ENCODE assay signal across 8 cellular contexts in the genomic region with DNA sequence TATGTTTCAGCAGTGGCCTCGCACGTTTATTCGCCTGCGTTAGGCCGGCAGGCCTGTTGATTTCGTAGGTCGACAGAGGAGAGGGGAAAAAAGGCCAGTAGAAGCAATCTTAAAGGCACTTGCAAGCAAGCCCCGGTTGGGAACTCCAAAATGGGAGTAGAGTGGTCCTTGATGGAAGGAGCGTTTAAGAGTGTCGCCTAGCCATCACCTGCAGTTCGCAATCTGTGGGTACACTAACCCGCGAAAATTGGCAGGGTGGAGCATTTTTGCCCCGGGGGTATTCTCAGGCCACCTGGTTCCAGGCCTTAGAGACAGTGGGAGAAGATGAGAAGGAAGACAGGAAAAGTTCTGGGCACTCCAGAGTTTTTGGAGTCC. TPM values are rescaled to one million over a fixed set of nuclear protein-coding genes. Genes with fewer than 3 reads are reported as not detected.
A peak's percentile ranks its signal among the peaks of the same experiment; 100 is the strongest.
DNase-seq lines count a peak whose midpoint lies in the region; ATAC-seq and TF ChIP-seq lines count a peak whose summit lies in the region.

No MANE protein-coding gene starts in this region.

- H3K9me3 Mint-ChIP-seq in brain = peaks cover 0 to 5% (median 0%) of the 10 kb centered on the region in 5 experiments

- DNase-seq in mesenteric fat pad (ENCODE audit: low spot score) (peak; percentile 41), HPDE6-E6E7 (ENCODE audit: extremely low spot score) (no peak), AG08396 (ENCODE audit: low spot score) (no peak)

- H3K4me3 Mint-ChIP-seq in brain = peak overlapping the region; percentile 91 to 98 (median 92)

- POLR2A ChIA-PET in HEK293 (lab: Yijun Ruan, JAX) = no interaction called here

- CTCF ChIA-PET in HEK293 (lab: Yijun Ruan, JAX) = interaction anchor here (0.9 kb wide), 1 partner anchor 23 kb away, joined by 3 read pairs; no protein-coding TSS in a partner anchor

- no peaks in the 10 kb centered on the region for H3K9me3 ChIP-seq in HEK293 (ENCODE audit: control insufficient read depth, insufficient read depth, low read depth, low read length)

- no peak for ATAC-seq in GM18861 (IDR thresholded peaks at IDR 0.05; ENCODE audit: unreplicated experiment)
- ATAC-seq in HG03432 (IDR thresholded peaks at IDR 0.05; ENCODE audit: unreplicated experiment) = no peak

- H3K27me3 Mint-ChIP-seq in brain = peaks cover 10% of the 10 kb centered on the region

- peak overlapping the region; percentile 75 for H3K4me3 ChIP-seq in HEK293 (ENCODE audit: low read depth, low read length)

- peak overlapping the region; percentile 97 to 100 (median 99) for H3K27ac Mint-ChIP-seq in brain

- TF ChIP-seq CTCF in 22Rv1 (IDR thresholded peaks at IDR 0.05) (no peak), HEK293 (tag by site-specific recombination; IDR thresholded peaks at IDR 0.05) (no peak), brain (conservative IDR thresholded peaks at IDR 0.05) (no peak)

- H3K4me1 Mint-ChIP-seq in brain = peaks cover 64% of the 10 kb centered on the region

- H3K4me1 ChIP-seq in HEK293 (ENCODE audit: control insufficient read depth, insufficient read depth, low read length) = peaks cover 7% of the 10 kb centered on the region

- peaks cover 64% of the 10 kb centered on the region for H3K36me3 Mint-ChIP-seq in brain

- H3K36me3 ChIP-seq in HEK293 (ENCODE audit: control insufficient read depth in 2 of 2, insufficient read depth in 1 of 2, low read length in 2 of 2) = peaks cover 26 to 80% of the 10 kb centered on the region in 2 experiments

- peak overlapping the region; percentile 93 for H3K27ac ChIP-seq in 22Rv1
- H3K27ac ChIP-seq in HEK293 (ENCODE audit: extremely low read depth, low read depth, low read length) = peak overlapping the region; percentile 99

TF ChIP-seq in HEK293, 187 proteins besides CTCF, POLR2A, EP300 and RAD21:
- TF ChIP-seq SCRT2 (tag by site-specific recombination; IDR thresholded peaks at IDR 0.05) (peak; percentile 49; the same call in 1 of the 2 replicates), OVOL3 (tag by site-specific recombination; IDR thresholded peaks at IDR 0.05) (no peak)

RNA-seq across cellular contexts. Expression of gene EWSR1, which starts 1.1 kb away (rescaled TPM):
- polyA plus RNA-seq in brain (ENCODE audit: insufficient read depth, low read depth, low replicate concordance) = 173 TPM
- total RNA-seq in mesenteric fat pad = 191 TPM

RNA-seq across cellular contexts. Expression of gene RHBDD3, which starts 1.4 kb away (rescaled TPM):
- 20.4 TPM for polyA plus RNA-seq in brain (ENCODE audit: insufficient read depth, low read depth, low replicate concordance)
- total RNA-seq in mesenteric fat pad = 19.2 TPM

RNA-seq across cellular contexts. Expression of gene GAS2L1, which starts 37.2 kb away (rescaled TPM):
- polyA plus RNA-seq in brain (ENCODE audit: insufficient read depth, low read depth, low replicate concordance) = 20.4 TPM
- 36.2 TPM for total RNA-seq in mesenteric fat pad

RNA-seq across cellular contexts. Expression of gene RASL10A, which starts 46.3 kb away (rescaled TPM):
- 6.5 TPM for polyA plus RNA-seq in brain (ENCODE audit: insufficient read depth, low read depth, low replicate concordance)
- total RNA-seq in mesenteric fat pad = 1.9 TPM
